ENCODE assay signal across 1 cellular context in genomic region chr11:66222358-66223149, GRCh38.
TF ChIP-seq lines count a peak whose summit lies in the region.

No MANE protein-coding gene starts in this region.

TF ChIP-seq in HepG2, 621 proteins besides CTCF, POLR2A, EP300 and RAD21 (continued from another document and continues in another):
- no peak for TF ChIP-seq AKNA (CRISPR knock-in tag; IDR thresholded peaks at IDR 0.05; ENCODE audit: borderline replicate concordance)
- no peak for TF ChIP-seq ZNF576 (CRISPR knock-in tag; IDR thresholded peaks at IDR 0.05)
- TF ChIP-seq ZNF546 (CRISPR knock-in tag; conservative IDR thresholded peaks at IDR 0.05) = no peak
- no peak for TF ChIP-seq GMEB1 (CRISPR knock-in tag; IDR thresholded peaks at IDR 0.05; ENCODE audit: borderline replicate concordance)
- TF ChIP-seq RFXAP (CRISPR knock-in tag; IDR thresholded peaks at IDR 0.05; ENCODE audit: borderline replicate concordance) = peak; percentile 61; the same call in 1 of the 2 replicates
- no peak for TF ChIP-seq ZNF530 (CRISPR knock-in tag; IDR thresholded peaks at IDR 0.05; ENCODE audit: low read depth)
- TF ChIP-seq THAP9 (CRISPR knock-in tag; IDR thresholded peaks at IDR 0.05; ENCODE audit: borderline replicate concordance) = no peak
- no peak for TF ChIP-seq SRSF9 (IDR thresholded peaks at IDR 0.05; ENCODE audit: borderline replicate concordance, insufficient read depth, low read depth, low read length, poor library complexity, severe bottlenecking)
- no peak for TF ChIP-seq ELK4 (CRISPR knock-in tag; IDR thresholded peaks at IDR 0.05; ENCODE audit: borderline replicate concordance)
- peak; percentile 85 for TF ChIP-seq SAP130 (CRISPR knock-in tag; IDR thresholded peaks at IDR 0.05; ENCODE audit: low read depth)
- no peak for TF ChIP-seq ZBTB42 (CRISPR knock-in tag; IDR thresholded peaks at IDR 0.05)
- TF ChIP-seq KMT2B (CRISPR knock-in tag; IDR thresholded peaks at IDR 0.05) = peak; percentile 64; the same call in 1 of the 2 replicates
- peak; percentile 58 for TF ChIP-seq TEAD3 (CRISPR knock-in tag; optimal IDR thresholded peaks at IDR 0.05; ENCODE audit: borderline replicate concordance)
- no peak for TF ChIP-seq MAFK (conservative IDR thresholded peaks at IDR 0.05 in 1 of 2, IDR thresholded peaks at IDR 0.05 in 1 of 2; ENCODE audit: low read length in 2 of 2)
- TF ChIP-seq NRL (CRISPR knock-in tag; IDR thresholded peaks at IDR 0.05; ENCODE audit: borderline replicate concordance) = no peak
- TF ChIP-seq MZF1 (CRISPR knock-in tag; IDR thresholded peaks at IDR 0.05; ENCODE audit: borderline replicate concordance) = no peak
- TF ChIP-seq LCORL (IDR thresholded peaks at IDR 0.05) = no peak
- TF ChIP-seq LCORL (CRISPR knock-in tag; IDR thresholded peaks at IDR 0.05) = peak; percentile 77
- TF ChIP-seq GFI1 (CRISPR knock-in tag; IDR thresholded peaks at IDR 0.05; ENCODE audit: borderline replicate concordance) = no peak
- no peak for TF ChIP-seq BCL3 (CRISPR knock-in tag; IDR thresholded peaks at IDR 0.05)
- no peak for TF ChIP-seq GMEB2 (CRISPR knock-in tag; IDR thresholded peaks at IDR 0.05; ENCODE audit: low read depth)
- no peak; the same call in 1 of the 2 replicates for TF ChIP-seq HINFP (CRISPR knock-in tag; IDR thresholded peaks at IDR 0.05; ENCODE audit: low read depth)
- peak; percentile 82; the same call in 1 of the 2 replicates for TF ChIP-seq ZNF788 (CRISPR knock-in tag; IDR thresholded peaks at IDR 0.05; ENCODE audit: borderline replicate concordance)
- TF ChIP-seq PRPF4 (IDR thresholded peaks at IDR 0.05; ENCODE audit: low read depth, low read length, poor library complexity, severe bottlenecking) = no peak
- no peak for TF ChIP-seq ZXDC (CRISPR knock-in tag; IDR thresholded peaks at IDR 0.05)
- TF ChIP-seq ZNF350 (CRISPR knock-in tag; IDR thresholded peaks at IDR 0.05; ENCODE audit: borderline replicate concordance, low read depth) = no peak
- TF ChIP-seq ATF5 (CRISPR knock-in tag; IDR thresholded peaks at IDR 0.05; ENCODE audit: low read depth) = no peak
- TF ChIP-seq ZSCAN21 (CRISPR knock-in tag; IDR thresholded peaks at IDR 0.05; ENCODE audit: borderline replicate concordance) = no peak; the same call in 1 of the 2 replicates
- no peak for TF ChIP-seq ZIK1 (CRISPR knock-in tag; IDR thresholded peaks at IDR 0.05; ENCODE audit: borderline replicate concordance, low read depth)
- TF ChIP-seq HNRNPH1 (optimal IDR thresholded peaks at IDR 0.05; ENCODE audit: low read depth, low read length) = no peak
- TF ChIP-seq SMAD3 (CRISPR knock-in tag; IDR thresholded peaks at IDR 0.05) = peak; percentile 72; the same call in 1 of the 2 replicates
- peak; percentile 56; the same call in 1 of the 2 replicates for TF ChIP-seq ZNF143 (CRISPR knock-in tag; IDR thresholded peaks at IDR 0.05)
- no peak for TF ChIP-seq CHD4 (IDR thresholded peaks at IDR 0.05; ENCODE audit: borderline replicate concordance, low read length)
- TF ChIP-seq DNMT1 (CRISPR knock-in tag; IDR thresholded peaks at IDR 0.05) = no peak
- no peak for TF ChIP-seq ZSCAN9 (CRISPR knock-in tag; IDR thresholded peaks at IDR 0.05; ENCODE audit: borderline replicate concordance)
- TF ChIP-seq DBP (CRISPR knock-in tag; IDR thresholded peaks at IDR 0.05; ENCODE audit: not compliant biosample characterization) = no peak
- no peak for TF ChIP-seq NR3C1 (CRISPR knock-in tag; IDR thresholded peaks at IDR 0.05)
- no peak for TF ChIP-seq MLLT10 (CRISPR knock-in tag; IDR thresholded peaks at IDR 0.05)
